In the genomic region with DNA sequence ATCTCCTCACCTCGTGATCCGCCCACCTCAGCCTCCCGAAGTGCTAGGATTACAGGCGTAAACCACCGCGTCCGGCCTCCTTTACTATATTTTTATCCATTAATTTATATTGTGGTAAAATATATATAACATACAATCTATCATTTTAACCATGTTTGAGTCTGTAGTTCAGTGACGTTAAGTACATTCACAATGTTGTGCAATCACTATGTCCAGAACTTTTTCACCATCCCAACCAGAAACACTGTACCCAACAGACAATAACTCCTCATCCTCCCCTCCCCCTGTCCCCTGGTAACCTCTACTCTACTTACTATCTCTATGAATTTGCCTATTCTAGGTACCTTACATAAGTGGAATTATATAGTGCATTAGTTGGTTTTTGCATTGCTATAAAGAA, we compare ENCODE assay signal across 11 cellular contexts.
"Had no signal": no experiment of that assay in that cellular context is flagged by ENCODE, and none has a peak within 500 bp of the region (broad histone marks: within the 10 kb centered on the region; RNA-seq: fewer than 3 reads in every experiment).

No MANE protein-coding gene starts in this region.

- H2AFZ ChIP-seq: GM23248, GM23338 had no signal

- H3K27ac ChIP-seq: GM23248 had no signal

- H3K4me2 ChIP-seq: GM23338 had no signal

- DNase-seq: GOT3, H7, H9, HCEC 1CT, HFFc6 had no signal

- H3K9ac ChIP-seq: GM23248 had no signal

- FAIRE-seq: H1, H54 had no signal

- H3K9me3 ChIP-seq: HAP-1 had no signal

- H3K4me3 ChIP-seq: GM23248, GM23338, HAP-1 had no signal

- H3K36me3 ChIP-seq: HAP-1 had no signal

- H3K4me1 ChIP-seq: HAP-1 had no signal

- ATAC-seq: GM23338, HCT116 had no signal
